15 cellular contexts compared by ENCODE assay signal in genomic region chr2:157841485-157841884, GRCh38.
"Had no signal": no experiment of that assay in that cellular context is flagged by ENCODE, and none has a peak within 500 bp of the region (broad histone marks: within the 10 kb centered on the region; RNA-seq: fewer than 3 reads in every experiment).

No MANE protein-coding gene starts in this region.

- H3K9me3 ChIP-seq: gastroesophageal sphincter, lower lobe of right lung, vagina had no signal

- H3K27me3 ChIP-seq: dorsolateral prefrontal cortex, gastroesophageal sphincter, vagina had no signal

- ATAC-seq: activated CD8-positive, alpha-beta T cell treated with anti-CD3 and anti-CD28 coated beads for 36 hours; activated T-cell treated with anti-CD3 and anti-CD28 coated beads, Interleukin-2, amount 50 U/mL, for 4 hours; gastroesophageal sphincter; SK-N-SH treated with all-trans-retinoic acid at 6 μM for 48 hours had no signal

- H3K4me3 ChIP-seq: dorsolateral prefrontal cortex, gastroesophageal sphincter, lower lobe of right lung, vagina had no signal

- H3K36me3 ChIP-seq: gastroesophageal sphincter, lower lobe of right lung, vagina had no signal

- DNase-seq: activated CD4-positive, alpha-beta T cell treated with anti-CD3 and anti-CD28 coated beads for 4 hours; activated CD8-positive, alpha-beta T cell treated with anti-CD3 and anti-CD28 coated beads for 36 hours; activated gamma-delta T cell treated with Interleukin-2 at 50 U/mL for 16 hours; activated T-cell treated with anti-CD3 and anti-CD28 coated beads, Interleukin-2, amount 50 U/mL, for 4 hours; amniotic stem cell; endodermal cell; hippocampal formation; lower lobe of right lung; midbrain; stimulated activated CD4-positive, alpha-beta T cell treated with anti-CD3 and anti-CD28 coated beads, Interleukin-12 subunit alpha, Interleukin-12 subunit beta, amount 100 ng/mL, for 4 hours; stimulated activated CD4-positive, alpha-beta T cell treated with anti-CD3 and anti-CD28 coated beads, Interleukin-2, amount 100 ng/mL, for 24 hours had no signal

- H3K27ac ChIP-seq: dorsolateral prefrontal cortex, gastroesophageal sphincter, lower lobe of right lung, vagina had no signal
